13 cellular contexts compared by ENCODE assay signal in the genomic region with DNA sequence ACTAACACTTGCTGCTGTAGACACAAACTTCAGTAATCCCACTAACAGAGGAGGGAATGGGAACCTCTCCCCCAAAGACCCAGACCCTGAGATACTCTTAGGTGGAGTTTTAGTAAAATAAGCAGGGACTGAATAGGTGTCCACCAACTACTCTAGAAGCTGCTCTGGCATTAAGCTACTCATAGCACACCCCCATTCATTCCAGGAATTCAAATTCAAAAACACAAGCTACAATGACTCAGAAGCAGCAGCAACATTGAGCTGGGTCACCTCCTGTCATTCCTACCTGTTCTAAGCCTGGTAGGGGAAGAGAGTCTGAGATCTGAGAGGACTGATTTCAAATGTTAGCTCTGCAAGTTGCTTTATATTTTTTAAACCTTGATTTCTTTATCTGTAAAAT.
"Had no signal": no experiment of that assay in that cellular context is flagged by ENCODE, and none has a peak within 500 bp of the region (broad histone marks: within the 10 kb centered on the region; RNA-seq: fewer than 3 reads in every experiment).

No MANE protein-coding gene starts in this region.

- H3K4me3 Mint-ChIP-seq: activated CD4-positive, alpha-beta T cell treated with anti-CD3 and anti-CD28 coated beads, Interleukin-2, amount 10 ng/mL, durations not matched to agents 7 days and 5 days; natural killer cell treated with Interleukin-12 subunit alpha and Interleukin-12 subunit beta and Interleukin-15 and Interleukin-18, amount 100 ng/mL, for 72 hours; stimulated activated memory B cell treated with anti-CD40 and anti-IgM and Interleukin-4, amounts not matched to agents 10 μg/mL and 1 μg/mL and 100 μg/mL, for 72 hours; T-helper 2 cell treated with Interferon-gamma antibody and Interleukin-4, amounts not matched to agents 5 μg/mL and 100 μg/mL, for 36 hours had no signal

- DNase-seq: activated CD4-positive, alpha-beta T cell treated with anti-CD3 and anti-CD28 coated beads, Interleukin-2, amount 10 ng/mL, durations not matched to agents 7 days and 5 days; activated CD8-positive, alpha-beta memory T cell treated with anti-CD3 and anti-CD28 coated beads for 24 hours; activated naive CD4-positive, alpha-beta T cell treated with Interleukin-2 at 50 U/mL for 16 hours; aorta; esophagus squamous epithelium; stimulated activated CD4-positive, alpha-beta T cell treated with anti-CD3 and anti-CD28 coated beads, Interleukin-2, amount 100 ng/mL, for 48 hours; SW 1271; tibial artery had no signal

- H3K27ac Mint-ChIP-seq: activated CD4-positive, alpha-beta T cell treated with anti-CD3 and anti-CD28 coated beads, Interleukin-2, amount 10 ng/mL, durations not matched to agents 7 days and 5 days; natural killer cell treated with Interleukin-12 subunit alpha and Interleukin-12 subunit beta and Interleukin-15 and Interleukin-18, amount 100 ng/mL, for 72 hours; stimulated activated memory B cell treated with anti-CD40 and anti-IgM and Interleukin-4, amounts not matched to agents 10 μg/mL and 1 μg/mL and 100 μg/mL, for 72 hours; T-helper 2 cell treated with Interferon-gamma antibody and Interleukin-4, amounts not matched to agents 5 μg/mL and 100 μg/mL, for 36 hours had no signal

- H3K27me3 ChIP-seq: esophagus squamous epithelium, tibial artery had no signal

- H3K27me3 Mint-ChIP-seq: natural killer cell treated with Interleukin-12 subunit alpha and Interleukin-12 subunit beta and Interleukin-15 and Interleukin-18, amount 100 ng/mL, for 72 hours; stimulated activated memory B cell treated with anti-CD40 and anti-IgM and Interleukin-4, amounts not matched to agents 10 μg/mL and 1 μg/mL and 100 μg/mL, for 72 hours had no signal

- ATAC-seq: natural killer cell treated with Interleukin-12 subunit alpha and Interleukin-12 subunit beta and Interleukin-15 and Interleukin-18, amount 100 ng/mL, for 72 hours; stimulated activated memory B cell treated with anti-CD40 and anti-IgM and Interleukin-4, amounts not matched to agents 10 μg/mL and 1 μg/mL and 100 μg/mL, for 72 hours had no signal

- H3K27ac ChIP-seq: esophagus squamous epithelium, tibial artery had no signal

- H3K4me3 ChIP-seq: esophagus squamous epithelium, tibial artery had no signal

- H3K9me3 Mint-ChIP-seq: activated CD4-positive, alpha-beta T cell treated with anti-CD3 and anti-CD28 coated beads, Interleukin-2, amount 10 ng/mL, durations not matched to agents 7 days and 5 days; natural killer cell treated with Interleukin-12 subunit alpha and Interleukin-12 subunit beta and Interleukin-15 and Interleukin-18, amount 100 ng/mL, for 72 hours; stimulated activated memory B cell treated with anti-CD40 and anti-IgM and Interleukin-4, amounts not matched to agents 10 μg/mL and 1 μg/mL and 100 μg/mL, for 72 hours; T-helper 2 cell treated with Interferon-gamma antibody and Interleukin-4, amounts not matched to agents 5 μg/mL and 100 μg/mL, for 36 hours had no signal

- H3K36me3 Mint-ChIP-seq: natural killer cell treated with Interleukin-12 subunit alpha and Interleukin-12 subunit beta and Interleukin-15 and Interleukin-18, amount 100 ng/mL, for 72 hours; stimulated activated memory B cell treated with anti-CD40 and anti-IgM and Interleukin-4, amounts not matched to agents 10 μg/mL and 1 μg/mL and 100 μg/mL, for 72 hours had no signal

- FAIRE-seq: colon, islet of Langerhans had no signal

- H3K36me3 ChIP-seq: esophagus squamous epithelium, tibial artery had no signal

- H3K4me1 Mint-ChIP-seq: activated CD4-positive, alpha-beta T cell treated with anti-CD3 and anti-CD28 coated beads, Interleukin-2, amount 10 ng/mL, durations not matched to agents 7 days and 5 days; stimulated activated memory B cell treated with anti-CD40 and anti-IgM and Interleukin-4, amounts not matched to agents 10 μg/mL and 1 μg/mL and 100 μg/mL, for 72 hours had no signal

- H3K4me1 ChIP-seq: esophagus squamous epithelium, tibial artery had no signal

- H3K9me3 ChIP-seq: esophagus squamous epithelium, tibial artery had no signal
